Comparison of ENCODE assay signal across 8 cellular contexts in the genomic region with DNA sequence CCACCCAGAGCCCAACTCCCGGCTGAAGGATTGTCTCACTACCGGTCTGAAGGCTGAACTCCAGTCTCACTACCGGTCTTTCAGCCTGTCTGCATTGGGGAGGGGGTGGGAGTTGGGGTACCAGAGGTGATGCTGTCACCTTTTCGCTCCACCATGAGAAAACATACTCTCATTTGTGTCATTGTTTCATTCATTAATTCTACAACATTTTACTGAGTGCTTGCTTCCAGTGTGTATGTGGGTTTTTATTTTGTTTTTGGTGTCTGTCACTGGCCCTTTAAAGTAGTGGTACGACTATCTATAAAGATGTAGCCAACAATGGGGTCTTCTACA. TPM values are rescaled to one million over a fixed set of nuclear protein-coding genes. Genes with fewer than 3 reads are reported as not detected.
DNase-seq lines count a peak whose midpoint lies in the region; ATAC-seq and TF ChIP-seq lines count a peak whose summit lies in the region.

No MANE protein-coding gene starts in this region.

- H3K36me3 ChIP-seq in heart left ventricle (peaks cover 0 to 40% (median 33%) of the 10 kb centered on the region in 9 donors), mesodermal cell (ENCODE audit: control insufficient read depth, insufficient read depth, low read length) (peaks cover 36% of the 10 kb centered on the region), uterus (no peaks in the 10 kb centered on the region)

- WGBS in heart left ventricle, 4 donors, result 2 to 3% (median 2%) methylated on average over 5 of the region's 5 CpGs
- 20 to 80% methylated on average over 1 to 2 of the region's 5 CpGs for WGBS in mesodermal cell (ENCODE audit: insufficient coverage in 2 of 2), 2 experiments

- H3K9me3 ChIP-seq in heart left ventricle (no peaks in the 10 kb centered on the region), mesodermal cell (ENCODE audit: control insufficient read depth, low read length) (no peaks in the 10 kb centered on the region), uterus (no peaks in the 10 kb centered on the region)

- peaks cover 12% of the 10 kb centered on the region for H3K27me3 Mint-ChIP-seq in brain

- peaks cover 0 to 10% (median 0%) of the 10 kb centered on the region in 5 experiments for H3K9me3 Mint-ChIP-seq in brain

- ATAC-seq in heart left ventricle, result no peak

- no peaks in the 10 kb centered on the region for H3K27me3 ChIP-seq in heart left ventricle
- H3K27me3 ChIP-seq in uterus, result no peaks in the 10 kb centered on the region

- H3K4me3 ChIP-seq in heart left ventricle (peak overlapping the region in 9 of 12 donors; percentile 63 to 89 (median 77)), mesodermal cell (ENCODE audit: extremely low read depth, insufficient read depth, low read length, poor library complexity, severe bottlenecking) (peak overlapping the region; percentile 18), uterus (peak overlapping the region; percentile 21 to 92)

- H3K4me3 Mint-ChIP-seq in brain, result peak overlapping the region; percentile 98 to 99 (median 99)

- H3K27ac ChIP-seq in heart left ventricle, result peak overlapping the region in 11 of 12 donors; percentile 42 to 95 (median 57)
- no peak overlapping the region for H3K27ac ChIP-seq in mesodermal cell (ENCODE audit: low read depth, low read length, severe bottlenecking)
- peak overlapping the region in 1 of 2 donors; percentile 48 for H3K27ac ChIP-seq in uterus

- peaks cover 0 to 54% (median 33%) of the 10 kb centered on the region in 12 donors for H3K4me1 ChIP-seq in heart left ventricle
- H3K4me1 ChIP-seq in mesodermal cell (ENCODE audit: control insufficient read depth, insufficient read depth, low read length, poor library complexity, severe bottlenecking), result peaks cover 8% of the 10 kb centered on the region
- H3K4me1 ChIP-seq in uterus, result peaks cover 0 to 19% of the 10 kb centered on the region in 2 donors

- H3K27ac Mint-ChIP-seq in brain, result peak overlapping the region; percentile 98 to 99 (median 99)

- no peak for TF ChIP-seq POLR2A in heart left ventricle (IDR thresholded peaks at IDR 0.05)
- no peak for TF ChIP-seq POLR2A in uterus (IDR thresholded peaks at IDR 0.05)

- no peak for DNase-seq in heart left ventricle
- DNase-seq in cardiac septum (ENCODE audit: low spot score), result no peak
- DNase-seq in uterus, result no peak
- no peak for DNase-seq in NCI-H146 treated with DMSO at 0.1 percent for 48 hours (lab: John Stamatoyannopoulos, UW; ENCODE audit: unreplicated experiment)
- no peak for DNase-seq in kidney tubule cell (ENCODE audit: low spot score)
- no peak for DNase-seq in NCI-H2196 treated with DMSO at 0.1 percent for 48 hours (lab: John Stamatoyannopoulos, UW; ENCODE audit: unreplicated experiment)

- intact Hi-C loops in heart left ventricle (cut with DNase I) (loop anchor here in 2 of 10 donors (1.0 to 5.0 kb wide), 2 partner anchors 20 to 60 kb away; partner anchors contain the start of genes EEF1AKMT3 (in 1 of the 2), METTL1 (in 1 of the 2) and OS9 (in 1 of the 2)), cardiac septum (cut with DNase I) (loop anchor here (2.0 kb wide), 1 partner anchor 18 kb away; no protein-coding TSS in a partner anchor), uterus (cut with DNase I; ENCODE audit: low total_unique reads) (no loop called here)

- H3K4me1 Mint-ChIP-seq in brain, result peaks cover 58% of the 10 kb centered on the region

- TF ChIP-seq CTCF in heart left ventricle (IDR thresholded peaks at IDR 0.05) (no peak), brain (conservative IDR thresholded peaks at IDR 0.05) (no peak), uterus (IDR thresholded peaks at IDR 0.05) (peak in 1 of 4 experiments; percentile 12)

- peaks cover 46% of the 10 kb centered on the region for H3K36me3 Mint-ChIP-seq in brain

RNA-seq across cellular contexts. Expression of gene CDK4, which starts 0.5 kb away (rescaled TPM):
- 10 to 100 TPM; 38.1 to 62.1 (median 50.2) TPM for total RNA-seq in heart left ventricle
- 10 to 100 TPM; 23.4 to 81.9 TPM for polyA plus RNA-seq in heart left ventricle
- total RNA-seq in cardiac septum, result 46.3 TPM
- 240 TPM for polyA plus RNA-seq in brain (ENCODE audit: insufficient read depth, low read depth, low replicate concordance)
- 152 TPM for polyA plus RNA-seq in mesodermal cell (2013, experiment 1 of 2)
- 122 TPM for polyA plus RNA-seq in mesodermal cell (2013, experiment 2 of 2)
- total RNA-seq in uterus, result 100 to 1,000 TPM in 2 of 4 donors, 10 to 100 TPM in 2; 60.0 to 190 (median 110) TPM

RNA-seq across cellular contexts. Expression of gene MARCHF9, which starts 2.3 kb away (rescaled TPM):
- total RNA-seq in heart left ventricle (10 to 100 TPM; 11.3 to 18.9 (median 13.3) TPM), cardiac septum (13.1 TPM), uterus (1 to 10 TPM in 3 of 4 donors, not detected in 1; 5.1 to 7.6 (median 6.8) TPM)
- polyA plus RNA-seq in heart left ventricle (10 to 100 TPM; 13.6 to 15.8 TPM), brain (ENCODE audit: insufficient read depth, low read depth, low replicate concordance) (26.0 TPM)
- 6.3 TPM for polyA plus RNA-seq in mesodermal cell (2013, experiment 1 of 2)
- 4.2 TPM for polyA plus RNA-seq in mesodermal cell (2013, experiment 2 of 2)

RNA-seq across cellular contexts. Expression of gene TSPAN31, which starts 7.8 kb away (rescaled TPM):
- 10 to 100 TPM; 27.2 to 59.3 (median 31.4) TPM for total RNA-seq in heart left ventricle
- 10 to 100 TPM; 31.1 to 41.2 TPM for polyA plus RNA-seq in heart left ventricle
- total RNA-seq in cardiac septum, result 25.1 TPM
- polyA plus RNA-seq in brain (ENCODE audit: insufficient read depth, low read depth, low replicate concordance), result 38.4 TPM
- 20.1 TPM for polyA plus RNA-seq in mesodermal cell (2013, experiment 1 of 2)
- polyA plus RNA-seq in mesodermal cell (2013, experiment 2 of 2), result 20.0 TPM
- 100 to 1,000 TPM in 1 of 4 donors, 10 to 100 TPM in 3; 38.2 to 103 (median 51.0) TPM for total RNA-seq in uterus

RNA-seq across cellular contexts. Expression of gene AGAP2, which starts 14.1 kb away (rescaled TPM):
- 10 to 100 TPM in 2 of 9 donors, 1 to 10 TPM in 7; 4.2 to 12.0 (median 5.5) TPM for total RNA-seq in heart left ventricle
- polyA plus RNA-seq in heart left ventricle, result 1 to 10 TPM; 3.9 to 8.6 TPM
- 6.1 TPM for total RNA-seq in cardiac septum
- polyA plus RNA-seq in brain (ENCODE audit: insufficient read depth, low read depth, low replicate concordance), result 37.8 TPM
- polyA plus RNA-seq in mesodermal cell (2013, experiment 1 of 2), result 1.8 TPM
- 1.6 TPM for polyA plus RNA-seq in mesodermal cell (2013, experiment 2 of 2)
- 1 to 10 TPM in 3 of 4 donors, under 1 TPM in 1; 0.29 to 6.3 (median 2.6) TPM for total RNA-seq in uterus

RNA-seq across cellular contexts. Expression of gene CYP27B1, which starts 14.2 kb away (rescaled TPM):
- under 1 TPM in 5 of 9 donors, not detected in 4; 0.16 to 0.77 (median 0.19) TPM for total RNA-seq in heart left ventricle
- under 1 TPM; 0.11 to 0.19 TPM for polyA plus RNA-seq in heart left ventricle
- total RNA-seq in cardiac septum, result 0.24 TPM
- not detected for polyA plus RNA-seq in brain (ENCODE audit: insufficient read depth, low read depth, low replicate concordance)
- polyA plus RNA-seq in mesodermal cell (2013, experiment 1 of 2), result 0.18 TPM
- polyA plus RNA-seq in mesodermal cell (2013, experiment 2 of 2), result 2.0 TPM
- 1 to 10 TPM in 1 of 4 donors, under 1 TPM in 1, not detected in 2; 0.28 to 1.2 TPM for total RNA-seq in uterus

Comparison
In these comparisons a context has a peak if more than half of its experiments do, and no peak if none do; other contexts are left out.
1. H3K4me3 ChIP-seq: peak in every context shown above with its lines; median percentile 77 in heart left ventricle; 56 in uterus; 18 in mesodermal cell.